In genomic region chr10:89516149-89516832, GRCh38 we compare ENCODE assay signal across 10 cellular contexts. TPM values are rescaled to one million over a fixed set of nuclear protein-coding genes. Genes with fewer than 3 reads are reported as not detected.
DNase-seq lines count a peak whose midpoint lies in the region; ATAC-seq, FAIRE-seq and TF ChIP-seq lines count a peak whose summit lies in the region.
"Had no signal": no experiment of that assay in that cellular context is flagged by ENCODE, and none has a peak within 500 bp of the region (broad histone marks: within the 10 kb centered on the region; RNA-seq: fewer than 3 reads in every experiment).

No MANE protein-coding gene starts in this region.

- TF ChIP-seq CTCF in A549 (IDR thresholded peaks at IDR 0.05) = no peak
- TF ChIP-seq CTCF in epithelial cell of esophagus (IDR thresholded peaks at IDR 0.05; ENCODE audit: insufficient read depth, low read depth, low read length, missing control alignments) = no peak

- POLR2A ChIA-PET in A549 (lab: Yijun Ruan, JAX) = no interaction called here

- CTCF ChIA-PET in A549 (lab: Yijun Ruan, JAX) = no interaction called here

- TF ChIP-seq RAD21 in A549 (conservative IDR thresholded peaks at IDR 0.05 in 1 of 2, IDR thresholded peaks at IDR 0.05 in 1 of 2) = no peak

- H3K4me3 ChIP-seq in A549 (no peak overlapping the region), epithelial cell of esophagus (ENCODE audit: low read length) (no peak overlapping the region)
- H3K4me3 ChIP-seq: BLaER1 treated with 17β-estradiol and CSF1 and Interleukin-3, amounts not matched to agents 10 nM and 100 nM had no signal

- H3K27ac ChIP-seq in A549 = no peak overlapping the region; a peak in 1 of 6 replicates
- H3K27ac ChIP-seq: BLaER1 treated with 17β-estradiol and CSF1 and Interleukin-3, amounts not matched to agents 10 nM and 100 nM had no signal

- TF ChIP-seq EP300 in A549 (IDR thresholded peaks at IDR 0.05) = no peak

- FAIRE-seq in A549 (lab: Jason Lieb, UNC) = no peak

- ATAC-seq in A549 (peak in 1 of 2 experiments; percentile 59; a peak in 3 of 6 replicates), GM21381 (IDR thresholded peaks at IDR 0.05; ENCODE audit: unreplicated experiment) (no peak), GM19467 (IDR thresholded peaks at IDR 0.05; ENCODE audit: unreplicated experiment) (no peak)
- ATAC-seq: activated CD8-positive, alpha-beta memory T cell treated with anti-CD3 and anti-CD28 coated beads, Interleukin-2, amount 10 ng/mL, durations not matched to agents 7 days and 5 days had no signal

- peaks cover 11% of the 10 kb centered on the region; the same call in 1 of the 3 replicates for H3K4me1 ChIP-seq in A549

- peak overlapping the region; percentile 11; the same call in 2 of the 3 replicates for H3K4me2 ChIP-seq in A549
- H3K4me2 ChIP-seq: BLaER1 treated with 17β-estradiol and CSF1 and Interleukin-3, amounts not matched to agents 10 nM and 100 nM had no signal

- H3K9me3 ChIP-seq in A549 = no peaks in the 10 kb centered on the region
- H3K9me3 ChIP-seq: BLaER1 treated with 17β-estradiol and CSF1 and Interleukin-3, amounts not matched to agents 10 nM and 100 nM had no signal

- DNase-seq in A549 (ENCODE audit: low read depth in 1 of 2, low spot score in 1 of 2) (peak in 1 of 2 experiments; percentile 27), LoVo (ENCODE audit: low spot score) (peak; percentile 34), epithelial cell of esophagus (ENCODE audit: low read depth) (peak; percentile 93), lung microvascular endothelial cell (ENCODE audit: low read depth in 2 of 2) (peak; percentile 5 to 41), NCI-H2171 (lab: John Stamatoyannopoulos, UW) (no peak), NCI-H1417 treated with DMSO at 0.1 percent for 48 hours (lab: John Stamatoyannopoulos, UW) (no peak)
- DNase-seq: activated CD8-positive, alpha-beta memory T cell treated with anti-CD3 and anti-CD28 coated beads, Interleukin-2, amount 10 ng/mL, durations not matched to agents 7 days and 5 days had no signal

- TF ChIP-seq POLR2A in A549 (IDR thresholded peaks at IDR 0.05; ENCODE audit: low read length) = no peak

- 27% methylated on average over 7 of the region's 7 CpGs for WGBS in A549 (ENCODE audit: missing lambda C conversion rate)

TF ChIP-seq in A549, 52 proteins besides CTCF, POLR2A, EP300 and RAD21:
- no peak for TF ChIP-seq CBX8 (IDR thresholded peaks at IDR 0.05)
- TF ChIP-seq EHMT2 (IDR thresholded peaks at IDR 0.05; ENCODE audit: low read depth) = no peak

RNA-seq across cellular contexts. Expression of gene SLC16A12, which starts 19.1 kb away (rescaled TPM):
- polyA plus RNA-seq in A549 (2011; rRNA removed) (0.11 and 0.14 TPM in 2 replicates), A549 (2017; fragmentation: RNase III; extraction: RNeasy Plus Mini Kit Qiagen cat#74134 plus additional on column Dnase treatment) (0.03 to 0.19 TPM (median 0.08 TPM) in 3 replicates)
- 0.01 and 0.04 TPM in 2 replicates for polyA plus RNA-seq in A549 (2012; cell fraction: cytosol; rRNA removed)
- 0.01 and 2.4 TPM in 2 replicates for polyA plus RNA-seq in A549 (2012; cell fraction: nucleus; rRNA removed)
- 0.05 and 0.08 TPM in 2 replicates for polyA minus RNA-seq in A549 (2011; rRNA and poly(A)+ RNA removed)
- total RNA-seq in lung microvascular endothelial cell = not detected in 2 replicates
- total RNA-seq: activated CD8-positive, alpha-beta memory T cell treated with anti-CD3 and anti-CD28 coated beads, Interleukin-2, amount 10 ng/mL, durations not matched to agents 7 days and 5 days had no signal

Comparison
In these comparisons a context has a peak if more than half of its experiments do, and no peak if none do; other contexts are left out.
1. DNase-seq: peak in LoVo (single experiment), epithelial cell of esophagus (single experiment) and lung microvascular endothelial cell (2 of 2); none in NCI-H2171 (single experiment) and NCI-H1417 treated with DMSO at 0.1 percent for 48 hours (single experiment).